Comparison of ENCODE assay signal across 10 cellular contexts in the genomic region with DNA sequence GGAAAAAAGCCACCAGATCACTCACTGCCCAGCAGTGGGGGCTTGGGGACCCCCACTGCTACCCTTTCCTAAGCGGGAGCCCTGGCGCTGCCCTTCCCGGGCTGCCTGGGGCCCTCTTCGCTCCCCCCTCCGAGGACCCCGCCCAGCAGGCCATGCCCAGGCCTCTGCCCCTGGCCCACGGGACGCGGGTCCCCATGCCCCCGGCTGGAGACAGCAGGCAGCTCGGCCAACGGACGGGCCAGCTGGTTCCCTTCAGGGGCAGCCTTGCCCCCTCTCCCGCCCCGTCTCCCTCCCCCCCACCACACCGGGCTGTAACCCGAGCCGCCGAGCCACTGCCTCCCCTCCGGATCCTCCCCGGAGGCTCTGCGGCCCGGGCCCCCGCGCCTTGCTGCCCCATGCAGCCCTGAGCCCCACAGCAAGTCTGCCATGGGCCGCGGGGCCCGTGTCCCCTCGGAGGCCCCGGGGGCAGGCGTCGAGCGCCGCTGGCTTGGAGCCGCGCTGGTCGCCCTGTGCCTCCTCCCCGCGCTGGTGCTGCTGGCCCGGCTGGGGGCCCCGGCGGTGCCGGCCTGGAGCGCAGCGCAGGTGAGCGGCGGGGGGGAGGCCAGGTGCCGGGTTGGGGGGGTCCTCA. TPM values are rescaled to one million over a fixed set of nuclear protein-coding genes. Genes with fewer than 3 reads are reported as not detected.
DNase-seq lines count a peak whose midpoint lies in the region; ATAC-seq, FAIRE-seq and TF ChIP-seq lines count a peak whose summit lies in the region.
"Had no signal": no experiment of that assay in that cellular context is flagged by ENCODE, and none has a peak within 500 bp of the region (broad histone marks: within the 10 kb centered on the region; RNA-seq: fewer than 3 reads in every experiment).

Gene MMP23B, plus strand, starts transcription at position 381 of the 628 bp plus-strand sequence. Its CDS starts 46 bp downstream, at position 427.

- H3K14ac ChIP-seq in H1 (ENCODE audit: insufficient read length), result no peak within 1 kb of the TSS

- peak within 1 kb of the TSS; percentile 14 to 70 (median 34); a peak in 7 of 8 replicates for H3K4me3 ChIP-seq in H1 (ENCODE audit: extremely low read depth in 1 of 4, insufficient read depth in 2 of 4, low read depth in 3 of 4, low read length in 4 of 4)

- peaks cover 4% of the 10 kb centered on the region for H3K4me1 Mint-ChIP-seq in activated naive CD8-positive, alpha-beta T cell (ENCODE audit: low read depth)
- H3K4me1 Mint-ChIP-seq in activated naive CD8-positive, alpha-beta T cell treated with anti-CD3 and anti-CD28 coated beads, Interleukin-2, amount 50 U/mL, for 24 hours, result peaks cover 6% of the 10 kb centered on the region
- H3K4me1 Mint-ChIP-seq in mesothelial cell of epicardium, result peaks cover 3% of the 10 kb centered on the region

- TF ChIP-seq RAD21 in H1 (IDR thresholded peaks at IDR 0.05 in 1 of 2, conservative IDR thresholded peaks at IDR 0.05 in 1 of 2; ENCODE audit: low read depth in 2 of 2, low read length in 2 of 2), result no peak

- no peak within 1 kb of the TSS for H3K9ac ChIP-seq in H1 (replicated peaks in 1 of 4; ENCODE audit: extremely low read depth in 1 of 4, low read depth in 3 of 4, low read length in 3 of 4)

- H2BK120ac ChIP-seq in H1 (replicated peaks; ENCODE audit: low read depth, low read length), result no peak within 1 kb of the TSS

- peaks cover 0 to 6% (median 2%) of the 10 kb centered on the region in 4 experiments; a peak in 4 of 7 replicates for H3K4me1 ChIP-seq in H1 (replicated peaks in 1 of 4; ENCODE audit: control insufficient read depth in 3 of 4, insufficient read depth in 4 of 4, low read length in 3 of 4)

- TF ChIP-seq EP300 in H1 (IDR thresholded peaks at IDR 0.05; ENCODE audit: borderline replicate concordance in 1 of 2, low read depth in 2 of 2, low read length in 2 of 2), result no peak

- H4K91ac ChIP-seq in H1 (replicated peaks; ENCODE audit: insufficient read length, low read length), result no peak within 1 kb of the TSS

- no peaks in the 10 kb centered on the region for H3K79me1 ChIP-seq in H1 (ENCODE audit: low read depth, low read length)

- POLR2A ChIA-PET in H1 (lab: Charles Lee; ENCODE audit: partially characterized antibody), result interaction anchor here (1.1 to 4.4 kb wide), 2 partner anchors 16 to 92 kb away, joined by 3 to 34 read pairs; partner anchors contain the start of gene MIB2

- no peak within 1 kb of the TSS for H2BK20ac ChIP-seq in H1 (ENCODE audit: low read length)

- WGBS in H1 (ENCODE audit: extremely low coverage in 1 of 2, insufficient coverage in 1 of 2, insufficient read length in 1 of 2, insufficient replicate concordance in 2 of 2, low coverage in 1 of 2, low lambda C conversion rate in 2 of 2, missing lambda C conversion rate in 1 of 2), 2 experiments, result 2% methylated on average over 15 of the region's 48 CpGs; no CpG with 5 or more reads in 1 of the 2 experiments

- H4K8ac ChIP-seq in H1 (ENCODE audit: extremely low read depth, insufficient read depth, low read length), result peak within 1 kb of the TSS; percentile 51; the same call in 1 of the 2 replicates

- H3K4me2 ChIP-seq in H1 (ENCODE audit: insufficient read depth in 1 of 2, low read depth in 2 of 2, low read length in 2 of 2), result peak within 1 kb of the TSS; percentile 49 to 71

- CTCF ChIA-PET in H1 (lab: Charles Lee; ENCODE audit: partially characterized antibody), result interaction anchor here (0.5 kb wide), 1 partner anchor 21 kb away, joined by 3 read pairs; no protein-coding TSS in a partner anchor

- no peak within 1 kb of the TSS for H2BK5ac ChIP-seq in H1 (ENCODE audit: low read depth, low read length)

- no peak for DNase-seq in activated naive CD8-positive, alpha-beta T cell treated with anti-CD3 and anti-CD28 coated beads, Interleukin-2, amount 50 U/mL, for 24 hours
- peak in 1 of 2 experiments; percentile 71 for DNase-seq in H1 (ENCODE audit: low read depth in 1 of 2, low spot score in 2 of 2)
- peak in 1 of 2 experiments; percentile 42 for DNase-seq in mesothelial cell of epicardium (ENCODE audit: low spot score in 2 of 2, unreplicated experiment in 2 of 2)
- DNase-seq in SHP77 (lab: John Stamatoyannopoulos, UW), result no peak
- DNase-seq in cortex of kidney (lab: John Stamatoyannopoulos, UW), result no peak
- DNase-seq: HFFc6 had no signal

- no peak within 1 kb of the TSS for H2BK12ac ChIP-seq in H1 (ENCODE audit: low read depth, low read length)

- no peak within 1 kb of the TSS for H2AK5ac ChIP-seq in H1 (ENCODE audit: low read depth, low read length)

- H3K4me3 Mint-ChIP-seq in activated naive CD8-positive, alpha-beta T cell, result peak within 1 kb of the TSS; percentile 72
- no peak within 1 kb of the TSS for H3K4me3 Mint-ChIP-seq in activated naive CD8-positive, alpha-beta T cell treated with anti-CD3 and anti-CD28 coated beads, Interleukin-2, amount 50 U/mL, for 24 hours
- peak within 1 kb of the TSS; percentile 61 for H3K4me3 Mint-ChIP-seq in mesothelial cell of epicardium
- H3K4me3 Mint-ChIP-seq: HFFc6 had no signal

- no peaks in the 10 kb centered on the region for H3K27me3 Mint-ChIP-seq in activated naive CD8-positive, alpha-beta T cell
- H3K27me3 Mint-ChIP-seq in activated naive CD8-positive, alpha-beta T cell treated with anti-CD3 and anti-CD28 coated beads, Interleukin-2, amount 50 U/mL, for 24 hours, result peaks cover 3% of the 10 kb centered on the region
- H3K27me3 Mint-ChIP-seq in mesothelial cell of epicardium (ENCODE audit: low read depth), result peaks cover 9% of the 10 kb centered on the region

- H3K23me2 ChIP-seq in H1 (ENCODE audit: low read depth, low read length), result peaks cover 9% of the 10 kb centered on the region; the same call in 1 of the 2 replicates

- no peak within 1 kb of the TSS for H3K4ac ChIP-seq in H1 (replicated peaks; ENCODE audit: insufficient read length, low read depth, low read length)

- H3K36me3 ChIP-seq in H1 (ENCODE audit: control insufficient read depth in 2 of 4, insufficient read depth in 4 of 4, low read length in 3 of 4), result peaks cover 0 to 6% (median 3%) of the 10 kb centered on the region in 4 experiments; a peak in 5 of 8 replicates

- no peak for TF ChIP-seq POLR2A in H1 (IDR thresholded peaks at IDR 0.05; ENCODE audit: control extremely low read depth in 1 of 2, low read depth in 2 of 2, low read length in 2 of 2)

- H3K27me3 ChIP-seq in H1 (replicated peaks in 1 of 4; ENCODE audit: control insufficient read depth in 3 of 4, extremely low read depth in 1 of 4, insufficient read depth in 3 of 4, low read length in 3 of 4), result peaks cover 8 to 23% (median 14%) of the 10 kb centered on the region in 4 experiments; a peak in 6 of 7 replicates

- H3K36me3 Mint-ChIP-seq in activated naive CD8-positive, alpha-beta T cell, result no peaks in the 10 kb centered on the region
- peaks cover 4% of the 10 kb centered on the region for H3K36me3 Mint-ChIP-seq in activated naive CD8-positive, alpha-beta T cell treated with anti-CD3 and anti-CD28 coated beads, Interleukin-2, amount 50 U/mL, for 24 hours (ENCODE audit: low read depth)
- H3K36me3 Mint-ChIP-seq in mesothelial cell of epicardium, result no peaks in the 10 kb centered on the region

- H3K18ac ChIP-seq in H1 (ENCODE audit: extremely low read depth, low read length), result no peak within 1 kb of the TSS; the same call in 1 of the 2 replicates

- no peak within 1 kb of the TSS for H4K5ac ChIP-seq in H1 (ENCODE audit: insufficient read length, low read depth, low read length)

- FAIRE-seq in H1 (lab: Jason Lieb, UNC), result no peak
- FAIRE-seq: frontal cortex had no signal

- H3K9me3 ChIP-seq in H1 (ENCODE audit: insufficient read depth in 2 of 2, low read depth in 1 of 2, low read length in 1 of 2), result no peaks in the 10 kb centered on the region

- no peak within 1 kb of the TSS for H3K27ac Mint-ChIP-seq in activated naive CD8-positive, alpha-beta T cell
- H3K27ac Mint-ChIP-seq in activated naive CD8-positive, alpha-beta T cell treated with anti-CD3 and anti-CD28 coated beads, Interleukin-2, amount 50 U/mL, for 24 hours, result no peak within 1 kb of the TSS
- peak within 1 kb of the TSS; percentile 61 for H3K27ac Mint-ChIP-seq in mesothelial cell of epicardium
- H3K27ac Mint-ChIP-seq: HFFc6 had no signal

- H3K9me3 Mint-ChIP-seq in activated naive CD8-positive, alpha-beta T cell (ENCODE audit: low read depth), result no peaks in the 10 kb centered on the region
- H3K9me3 Mint-ChIP-seq in activated naive CD8-positive, alpha-beta T cell treated with anti-CD3 and anti-CD28 coated beads, Interleukin-2, amount 50 U/mL, for 24 hours, result no peaks in the 10 kb centered on the region
- H3K9me3 Mint-ChIP-seq in mesothelial cell of epicardium, result no peaks in the 10 kb centered on the region
- H3K9me3 Mint-ChIP-seq: HFFc6 had no signal

- no peaks in the 10 kb centered on the region for H3K79me2 ChIP-seq in H1 (ENCODE audit: control insufficient read depth in 1 of 2, insufficient read depth in 2 of 2, low read length in 2 of 2)

- no peak within 1 kb of the TSS for H2BK15ac ChIP-seq in H1 (ENCODE audit: low read length)

- TF ChIP-seq CTCF in H1 (IDR thresholded peaks at IDR 0.05; ENCODE audit: control extremely low read depth in 1 of 3, insufficient read depth in 1 of 3, low read depth in 1 of 3, low read length in 3 of 3) (no peak), mesothelial cell of epicardium (IDR thresholded peaks at IDR 0.05; ENCODE audit: unreplicated experiment) (no peak)

- no peak within 1 kb of the TSS for H3K23ac ChIP-seq in H1 (ENCODE audit: insufficient read length)

- ATAC-seq in activated naive CD8-positive, alpha-beta T cell treated with anti-CD3 and anti-CD28 coated beads, Interleukin-2, amount 50 U/mL, for 24 hours, result no peak
- ATAC-seq in HG02588 (IDR thresholded peaks at IDR 0.05; ENCODE audit: unreplicated experiment) (no peak), HG03280 (IDR thresholded peaks at IDR 0.05; ENCODE audit: unreplicated experiment) (no peak)

- H4K20me1 ChIP-seq in H1 (replicated peaks in 1 of 2; ENCODE audit: control insufficient read depth in 1 of 2, insufficient read depth in 2 of 2, low read length in 2 of 2), result peaks cover 0 to 7% of the 10 kb centered on the region in 2 experiments

- no peak within 1 kb of the TSS for H2AFZ ChIP-seq in H1 (ENCODE audit: low read length)

- no peak within 1 kb of the TSS for H3K27ac ChIP-seq in H1 (ENCODE audit: low read depth, low read length)

- no peak within 1 kb of the TSS for H3K56ac ChIP-seq in H1 (replicated peaks; ENCODE audit: insufficient read length, low read depth, low read length)

TF ChIP-seq in H1, 55 proteins besides CTCF, POLR2A, EP300 and RAD21 (continues in another document):
- no peak for TF ChIP-seq TBP (IDR thresholded peaks at IDR 0.05; ENCODE audit: low read depth, low read length)

RNA-seq across cellular contexts. Expression of gene MMP23B, which starts in this region (rescaled TPM):
- 14.6 and 19.1 TPM in 2 replicates for total RNA-seq in H1 (2021; fragmentation: NEBNext Ultra II Directional; extraction: Animal tissue kit (Norgen Biotek cat#: 25700))
- 9.2 and 20.8 TPM in 2 replicates for polyA plus RNA-seq in H1 (2011; rRNA removed)
- 11.5 TPM for polyA plus RNA-seq in H1 (2011; cell fraction: cytosol; rRNA removed)
- 90.3 TPM for polyA plus RNA-seq in H1 (2011; cell fraction: nucleus; rRNA removed)
- 6.7 to 13.3 TPM (median 10.3 TPM) in 4 replicates for polyA plus RNA-seq in H1 (2012, experiment 1 of 2)
- 4.8 TPM for polyA plus RNA-seq in H1 (2012, experiment 2 of 2)
- polyA plus RNA-seq in H1 (2013, experiment 1 of 2), result 33.4 TPM
- 31.6 TPM for polyA plus RNA-seq in H1 (2013, experiment 2 of 2)
- 0.76 TPM in 1 of 2 replicates, not detected in the other for polyA minus RNA-seq in H1 (2011; rRNA and poly(A)+ RNA removed)
- 5.1 TPM for polyA minus RNA-seq in H1 (2011; cell fraction: cytosol; rRNA and poly(A)+ RNA removed)
- polyA minus RNA-seq in H1 (2011; cell fraction: nucleus; rRNA and poly(A)+ RNA removed), result 14.7 TPM
- 63.8 to 70.3 TPM (median 65.4 TPM) in 3 replicates for total RNA-seq in mesothelial cell of epicardium
